Comparison of ENCODE assay signal across 8 cellular contexts in genomic region chr16:19717319-19717718, GRCh38. TPM values are rescaled to one million over a fixed set of nuclear protein-coding genes. Genes with fewer than 3 reads are reported as not detected.
A peak's percentile ranks its signal among the peaks of the same experiment; 100 is the strongest.
DNase-seq lines count a peak whose midpoint lies in the region; ATAC-seq and TF ChIP-seq lines count a peak whose summit lies in the region.

No MANE protein-coding gene starts in this region.

- H3K27me3 ChIP-seq in HUES48 (ENCODE audit: control insufficient read depth, insufficient read depth, low read length), result no peaks in the 10 kb centered on the region
- H3K27me3 ChIP-seq in breast epithelium, result no peaks in the 10 kb centered on the region
- H3K27me3 ChIP-seq in mesendoderm (ENCODE audit: insufficient read depth, low read length, poor library complexity), result no peaks in the 10 kb centered on the region

- no peak overlapping the region for H3K4ac ChIP-seq in mesendoderm (ENCODE audit: low read depth, low read length)

- no peak overlapping the region for H3K23ac ChIP-seq in mesendoderm (ENCODE audit: low read length)

- peak overlapping the region; percentile 97 for H3K27ac ChIP-seq in HUES48 (ENCODE audit: low read depth, low read length)
- H3K27ac ChIP-seq in breast epithelium, result peak overlapping the region; percentile 76 to 94
- H3K27ac ChIP-seq in mesendoderm (ENCODE audit: low read depth, low read length), result peak overlapping the region; percentile 84

- peaks cover 40% of the 10 kb centered on the region for H3K36me3 ChIP-seq in HUES48 (ENCODE audit: control insufficient read depth, insufficient read depth, low read length)
- H3K36me3 ChIP-seq in breast epithelium, result no peaks in the 10 kb centered on the region
- H3K36me3 ChIP-seq in mesendoderm (ENCODE audit: control insufficient read depth, insufficient read depth, low read length), result peaks cover 8% of the 10 kb centered on the region

- no peak for TF ChIP-seq POLR2A in breast epithelium (IDR thresholded peaks at IDR 0.05)

- no peak for ATAC-seq in GM18861 (IDR thresholded peaks at IDR 0.05; ENCODE audit: unreplicated experiment)

- peaks cover 21% of the 10 kb centered on the region for H3K79me1 ChIP-seq in mesendoderm (ENCODE audit: low read length)

- H2BK15ac ChIP-seq in mesendoderm (replicated peaks; ENCODE audit: low read depth), result no peak overlapping the region

- no CpG with 5 or more reads among the region's 10 CpGs for WGBS in mesendoderm (ENCODE audit: extremely low coverage, insufficient coverage, low lambda C conversion rate)

- CTCF ChIA-PET in AG04449 (lab: Yijun Ruan, JAX), result no interaction called here

- POLR2A ChIA-PET in AG04449 (lab: Yijun Ruan, JAX), result no interaction called here

- no peak overlapping the region for H2BK120ac ChIP-seq in mesendoderm (ENCODE audit: low read depth, low read length)

- H3K4me2 ChIP-seq in mesendoderm (ENCODE audit: low read length), result peak overlapping the region; percentile 5

- peak overlapping the region; percentile 96 for H3K18ac ChIP-seq in mesendoderm (ENCODE audit: low read length)

- H3K9me3 ChIP-seq in HUES48 (ENCODE audit: control insufficient read depth, insufficient read depth, low read length), result no peaks in the 10 kb centered on the region
- no peaks in the 10 kb centered on the region for H3K9me3 ChIP-seq in breast epithelium

- intact Hi-C loops in breast epithelium (cut with DNase I; ENCODE audit: low total_unique reads), result loop anchor here (10.0 kb wide), 1 partner anchor 167 kb away; the partner anchor contains the start of gene GPRC5B

- peak overlapping the region; percentile 5 for H4K5ac ChIP-seq in mesendoderm (ENCODE audit: low read length)

- peak overlapping the region; percentile 5 for H4K8ac ChIP-seq in mesendoderm (ENCODE audit: low read depth, low read length)

- H3K9ac ChIP-seq in HUES48 (ENCODE audit: low read depth, low read length), result peak overlapping the region; percentile 95
- peak overlapping the region; percentile 71 for H3K9ac ChIP-seq in mesendoderm (ENCODE audit: low read length)

- H2BK5ac ChIP-seq in mesendoderm (ENCODE audit: low read length), result no peak overlapping the region

- H3K79me2 ChIP-seq in mesendoderm (ENCODE audit: control insufficient read depth, insufficient read depth, low read length), result peaks cover 62% of the 10 kb centered on the region

- peak overlapping the region; percentile 99 for H3K4me3 ChIP-seq in AG04449 (ENCODE audit: low read depth, low read length)
- peak overlapping the region; percentile 85 for H3K4me3 ChIP-seq in HUES48 (ENCODE audit: low read depth, low read length)
- peak overlapping the region; percentile 69 to 99 (median 88) for H3K4me3 ChIP-seq in breast epithelium
- H3K4me3 ChIP-seq in mesendoderm (ENCODE audit: low read length), result peak overlapping the region; percentile 91

- no peak overlapping the region for H2AK5ac ChIP-seq in mesendoderm (ENCODE audit: low read length)

- TF ChIP-seq CTCF in AG04449 (IDR thresholded peaks at IDR 0.05; ENCODE audit: insufficient read depth, low read length, missing control alignments) (no peak), breast epithelium (IDR thresholded peaks at IDR 0.05) (no peak)

- no peak for DNase-seq in AG04449 (ENCODE audit: low read depth, low spot score)
- DNase-seq in breast epithelium (ENCODE audit: low spot score in 2 of 2), result no peak
- DNase-seq in mesendoderm, result peak; percentile 54
- no peak for DNase-seq in NCI-H2196 (lab: John Stamatoyannopoulos, UW; ENCODE audit: unreplicated experiment)
- DNase-seq in NCI-H2227 (lab: John Stamatoyannopoulos, UW; ENCODE audit: unreplicated experiment), result no peak
- DNase-seq in OCI-M2 (lab: John Stamatoyannopoulos, UW; ENCODE audit: unreplicated experiment), result no peak

- peak overlapping the region; percentile 80 for H3K56ac ChIP-seq in mesendoderm (ENCODE audit: low read length)

- peaks cover 23% of the 10 kb centered on the region for H3K4me1 ChIP-seq in HUES48 (ENCODE audit: control insufficient read depth, insufficient read depth, low read length)
- peaks cover 5 to 24% of the 10 kb centered on the region in 2 donors for H3K4me1 ChIP-seq in breast epithelium
- H3K4me1 ChIP-seq in mesendoderm (ENCODE audit: control insufficient read depth, low read depth, low read length), result peaks cover 13% of the 10 kb centered on the region

RNA-seq across cellular contexts. Expression of gene KNOP1, which starts 0.7 kb away (rescaled TPM):
- total RNA-seq in breast epithelium, result 10 to 100 TPM; 12.3 to 15.4 (median 13.0) TPM
- polyA plus RNA-seq in mesendoderm (2013, experiment 1 of 2), result 140 TPM
- polyA plus RNA-seq in mesendoderm (2013, experiment 2 of 2), result 147 TPM

RNA-seq across cellular contexts. Expression of gene IQCK, which starts 0.8 kb away (rescaled TPM):
- 10 to 100 TPM; 25.9 to 63.8 (median 34.7) TPM for total RNA-seq in breast epithelium
- polyA plus RNA-seq in mesendoderm (2013, experiment 1 of 2), result 4.0 TPM
- polyA plus RNA-seq in mesendoderm (2013, experiment 2 of 2), result 4.0 TPM
